25 cellular contexts compared by ENCODE assay signal in the genomic region with DNA sequence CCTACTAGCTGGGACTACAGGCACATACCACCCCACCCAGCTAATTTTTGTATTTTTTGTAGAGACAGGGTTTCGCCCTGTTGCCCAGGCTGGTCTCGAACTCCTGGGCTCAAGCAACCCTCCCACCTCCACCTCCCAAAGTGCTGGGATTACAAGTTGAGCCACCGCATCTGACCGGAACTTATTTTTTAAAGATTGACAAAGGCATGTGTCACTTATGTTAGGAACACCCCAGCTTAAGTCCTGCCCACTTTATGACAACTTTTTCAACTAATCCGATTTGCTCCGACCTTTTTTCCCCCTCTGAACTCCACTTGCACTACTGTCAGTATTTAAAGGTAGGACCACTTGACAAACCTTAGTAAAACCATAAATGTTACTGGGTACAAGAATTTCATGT.
"Had no signal": no experiment of that assay in that cellular context is flagged by ENCODE, and none has a peak within 500 bp of the region (broad histone marks: within the 10 kb centered on the region; RNA-seq: fewer than 3 reads in every experiment).

No MANE protein-coding gene starts in this region.

- H3K4me1 Mint-ChIP-seq: activated naive CD4-positive, alpha-beta T cell treated with anti-CD3 and anti-CD28 coated beads, Interleukin-2, amount 10 ng/mL, durations not matched to agents 7 days and 5 days; activated naive CD8-positive, alpha-beta T cell treated with anti-CD3 and anti-CD28 coated beads for 36 hours had no signal

- H3K9me3 ChIP-seq: SJSA1 had no signal

- H3K27me3 ChIP-seq: SJSA1 had no signal

- H3K9me3 Mint-ChIP-seq: activated CD8-positive, alpha-beta T cell treated with anti-CD3 and anti-CD28 coated beads for 36 hours; activated naive CD4-positive, alpha-beta T cell treated with anti-CD3 and anti-CD28 coated beads, Interleukin-2, amount 10 ng/mL, durations not matched to agents 7 days and 5 days; activated T-helper 2 cell treated with anti-CD3 and anti-CD28 coated beads, Interferon-gamma antibody, Interleukin-2, Interleukin-4, amounts not matched to agents 10 μg/mL and 5 μg/mL and 100 μg/mL, durations not matched to agents 14 hours and 24 hours and 36 hours; T-helper 1 cell treated with Interleukin-12 subunit alpha and Interleukin-12 subunit beta and Interleukin-4 antibody, amounts not matched to agents 30 μg/mL and 1 μg/mL, for 36 hours had no signal

- DNase-seq: activated CD4-positive, alpha-beta T cell treated with anti-CD3 and anti-CD28 coated beads for 4 hours; activated CD8-positive, alpha-beta memory T cell treated with anti-CD3 and anti-CD28 coated beads, Interleukin-2, amount 50 U/mL, for 4 hours; activated CD8-positive, alpha-beta T cell treated with anti-CD3 and anti-CD28 coated beads for 36 hours; activated gamma-delta T cell treated with Interleukin-2 at 50 U/mL for 16 hours; activated naive CD4-positive, alpha-beta T cell treated with anti-CD3 and anti-CD28 coated beads, Interleukin-2, amount 10 ng/mL, durations not matched to agents 7 days and 5 days; activated naive CD8-positive, alpha-beta T cell treated with anti-CD3 and anti-CD28 coated beads for 36 hours; activated T-cell treated with anti-CD3 and anti-CD28 coated beads, Interleukin-2, amount 50 U/mL, for 72 hours; NCI-H1436 treated with DMSO at 0.1 percent for 48 hours; NCI-H187; NCI-H2081 treated with DMSO at 0.1 percent for 48 hours; NCI-H2171; NCI-H446 treated with DMSO at 0.1 percent for 48 hours; NCI-H526; NCI-H774; NK-92 treated with Interleukin-12 subunit alpha and Interleukin-12 subunit beta, amount 100 ng/mL, for 24 hours; OCI-M1; RPMI8226 had no signal

- H3K4me3 Mint-ChIP-seq: activated CD8-positive, alpha-beta T cell treated with anti-CD3 and anti-CD28 coated beads for 36 hours; activated naive CD4-positive, alpha-beta T cell treated with anti-CD3 and anti-CD28 coated beads, Interleukin-2, amount 10 ng/mL, durations not matched to agents 7 days and 5 days; activated naive CD8-positive, alpha-beta T cell treated with anti-CD3 and anti-CD28 coated beads for 36 hours; activated T-cell treated with anti-CD3 and anti-CD28 coated beads, Interleukin-2, amount 50 U/mL, for 72 hours; T-helper 1 cell treated with Interleukin-12 subunit alpha and Interleukin-12 subunit beta and Interleukin-4 antibody, amounts not matched to agents 30 μg/mL and 1 μg/mL, for 36 hours had no signal

- ATAC-seq: activated CD4-positive, CD25-positive, alpha-beta regulatory T cell treated with anti-CD3 and anti-CD28 coated beads, Interleukin-2, amount 50 U/mL, for 24 hours; activated CD8-positive, alpha-beta T cell treated with anti-CD3 and anti-CD28 coated beads for 36 hours; activated T-cell treated with anti-CD3 and anti-CD28 coated beads, Interleukin-2, amount 50 U/mL, for 72 hours; K562; Panc1; Right ventricle myocardium inferior; SK-N-SH treated with all-trans-retinoic acid at 6 μM for 48 hours had no signal

- H3K36me3 ChIP-seq: SJSA1 had no signal

- H3K27ac ChIP-seq: SJSA1 had no signal

- H3K36me3 Mint-ChIP-seq: activated naive CD4-positive, alpha-beta T cell treated with anti-CD3 and anti-CD28 coated beads, Interleukin-2, amount 10 ng/mL, durations not matched to agents 7 days and 5 days; activated naive CD8-positive, alpha-beta T cell treated with anti-CD3 and anti-CD28 coated beads for 36 hours had no signal

- H3K4me3 ChIP-seq: K562, SJSA1 had no signal

- H3K27ac Mint-ChIP-seq: activated CD8-positive, alpha-beta T cell treated with anti-CD3 and anti-CD28 coated beads for 36 hours; activated naive CD4-positive, alpha-beta T cell treated with anti-CD3 and anti-CD28 coated beads, Interleukin-2, amount 10 ng/mL, durations not matched to agents 7 days and 5 days; activated naive CD8-positive, alpha-beta T cell treated with anti-CD3 and anti-CD28 coated beads for 36 hours; activated T-cell treated with anti-CD3 and anti-CD28 coated beads, Interleukin-2, amount 50 U/mL, for 72 hours; activated T-helper 2 cell treated with anti-CD3 and anti-CD28 coated beads, Interferon-gamma antibody, Interleukin-2, Interleukin-4, amounts not matched to agents 10 μg/mL and 5 μg/mL and 100 μg/mL, durations not matched to agents 14 hours and 24 hours and 36 hours; T-helper 1 cell treated with Interleukin-12 subunit alpha and Interleukin-12 subunit beta and Interleukin-4 antibody, amounts not matched to agents 30 μg/mL and 1 μg/mL, for 36 hours had no signal
